In the genomic region with DNA sequence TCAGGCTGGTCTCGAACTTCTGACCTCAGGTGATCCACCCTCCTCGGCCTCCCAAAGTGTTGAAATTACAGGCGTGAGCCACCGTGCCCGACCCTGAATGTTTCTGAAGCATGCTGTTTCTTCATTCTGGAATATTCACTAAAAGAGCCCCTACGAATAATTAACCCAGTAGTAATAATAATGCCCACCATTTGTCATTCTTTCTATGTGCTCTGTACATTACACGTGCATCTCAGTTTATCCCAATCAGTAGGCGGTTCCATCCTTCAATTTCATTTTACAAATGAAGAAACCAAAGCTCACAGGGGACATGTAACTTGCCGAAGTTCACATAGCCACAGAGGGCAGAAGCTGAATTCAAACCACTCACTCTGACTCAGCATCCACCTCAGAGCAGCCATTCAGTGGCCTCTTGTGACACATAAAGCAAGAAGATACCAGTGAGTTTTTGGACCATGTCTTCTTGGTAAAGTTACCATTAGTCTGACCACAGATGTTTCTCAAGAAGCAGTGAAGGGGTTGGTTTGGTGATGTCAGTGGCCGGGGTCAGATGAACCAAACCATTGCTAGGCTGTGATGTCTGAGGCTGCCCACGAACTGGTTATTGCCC, we compare ENCODE assay signal across 8 cellular contexts.
DNase-seq lines count a peak whose midpoint lies in the region; ATAC-seq and TF ChIP-seq lines count a peak whose summit lies in the region.

No MANE protein-coding gene starts in this region.

- intact Hi-C loops in PC-3 (cut with micrococcal nuclease), result no loop called here

- no TSS peak for BruUV-seq in PC-3 (replicated peaks; lab: Mats Ljungman, UMichigan)

- H3K4me1 ChIP-seq in PC-3 (ENCODE audit: insufficient read depth, low read length), result peaks cover 20% of the 10 kb centered on the region

- no peaks in the 10 kb centered on the region for H4K20me1 ChIP-seq in PC-3 (ENCODE audit: low read length)

- in situ Hi-C loops in brain microvascular endothelial cell (cut with HindIII; ENCODE audit: low pct_ligation_motif_present, low sequenced_read_pairs), result no loop called here

- no peaks in the 10 kb centered on the region for H3F3A ChIP-seq in PC-3 (ENCODE audit: low read length, unreplicated experiment)

- POLR2A ChIA-PET in PC-3 (lab: Charles Lee; ENCODE audit: unreplicated experiment), result no interaction called here

- no peaks in the 10 kb centered on the region for H3K36me3 ChIP-seq in PC-3 (ENCODE audit: low read depth, low read length)
- H3K36me3 ChIP-seq in brain microvascular endothelial cell (replicated peaks), result no peaks in the 10 kb centered on the region

- H3K4me2 ChIP-seq in PC-3 (ENCODE audit: low read length), result no peak overlapping the region

- no peaks in the 10 kb centered on the region for H3K9me2 ChIP-seq in PC-3 (replicated peaks; ENCODE audit: low read length)

- DNase-seq in PC-3, result peak; percentile 61
- peak; percentile 96 for DNase-seq in brain microvascular endothelial cell
- DNase-seq in skeletal muscle cell (ENCODE audit: low read depth), result peak; percentile 99
- no peak for DNase-seq in NCI-H1436 (lab: John Stamatoyannopoulos, UW)
- DNase-seq in effector CD8-positive, alpha-beta T cell (lab: John Stamatoyannopoulos, UW), result no peak
- DNase-seq in GDM1 (lab: John Stamatoyannopoulos, UW), result no peak

- peak; percentile 73 for ATAC-seq in GM18511 (IDR thresholded peaks at IDR 0.05; ENCODE audit: unreplicated experiment)
- peak; percentile 75 for ATAC-seq in HG02642 (IDR thresholded peaks at IDR 0.05; ENCODE audit: poor library complexity, unreplicated experiment)
- ATAC-seq in PC-3, result peak; percentile 42

- no peaks in the 10 kb centered on the region for H3K27me3 ChIP-seq in PC-3 (ENCODE audit: low read length)
- no peaks in the 10 kb centered on the region for H3K27me3 ChIP-seq in brain microvascular endothelial cell (replicated peaks)

- H3K27ac ChIP-seq in PC-3 (ENCODE audit: low read length) (peak overlapping the region; percentile 42), brain microvascular endothelial cell (peak overlapping the region; percentile 98)

- H3K9ac ChIP-seq in PC-3 (ENCODE audit: low read length), result no peak overlapping the region

- no peaks in the 10 kb centered on the region for H3K79me2 ChIP-seq in PC-3 (ENCODE audit: low read length)

- CTCF ChIA-PET in PC-3 (lab: Charles Lee), result no interaction called here

- no peak for TF ChIP-seq CTCF in PC-3 (conservative IDR thresholded peaks at IDR 0.05; ENCODE audit: low read depth, low read length)
- no peak for TF ChIP-seq CTCF in brain microvascular endothelial cell (IDR thresholded peaks at IDR 0.05; ENCODE audit: low read depth, low read length, missing control alignments)

- H2AFZ ChIP-seq in PC-3 (ENCODE audit: low read length), result no peak overlapping the region

- H3K4me3 ChIP-seq in PC-3 (ENCODE audit: low read length) (no peak overlapping the region), brain microvascular endothelial cell (ENCODE audit: low read depth, low read length) (no peak overlapping the region), skeletal muscle cell (ENCODE audit: low read depth, low read length) (no peak overlapping the region)

- H3K9me3 ChIP-seq in PC-3 (ENCODE audit: low read length), result no peaks in the 10 kb centered on the region

Comparison
In these comparisons a context has a peak if more than half of its experiments do, and no peak if none do; other contexts are left out.
1. DNase-seq: peak in PC-3 (single experiment), brain microvascular endothelial cell (single experiment) and skeletal muscle cell (single experiment); none in NCI-H1436 (single experiment), effector CD8-positive, alpha-beta T cell (single experiment) and GDM1 (single experiment).
2. Peak in every context shown above with its lines, with median percentiles within 50 percentile points of each other: ATAC-seq.